In genomic region chr6:107328081-107328480, GRCh38 we compare ENCODE assay signal across 28 cellular contexts.
"Had no signal": no experiment of that assay in that cellular context is flagged by ENCODE, and none has a peak within 500 bp of the region (broad histone marks: within the 10 kb centered on the region; RNA-seq: fewer than 3 reads in every experiment).

No MANE protein-coding gene starts in this region.

- H3K4me3 ChIP-seq: colonic mucosa, coronary artery, dorsolateral prefrontal cortex, esophagus muscularis mucosa, esophagus squamous epithelium, gastrocnemius medialis, gastroesophageal sphincter, heart left ventricle, heart right ventricle had no signal

- H3K27ac ChIP-seq: colonic mucosa, coronary artery, dorsolateral prefrontal cortex, epithelial cell of prostate, esophagus muscularis mucosa, esophagus squamous epithelium, foreskin keratinocyte, gastrocnemius medialis, gastroesophageal sphincter, heart left ventricle, heart right ventricle had no signal

- H3K36me3 ChIP-seq: colonic mucosa, esophagus muscularis mucosa, esophagus squamous epithelium, gastrocnemius medialis, gastroesophageal sphincter had no signal

- H3K4me1 ChIP-seq: colonic mucosa, esophagus muscularis mucosa, esophagus squamous epithelium, foreskin keratinocyte, gastrocnemius medialis, gastroesophageal sphincter, heart left ventricle, heart right ventricle had no signal

- H3K9me3 ChIP-seq: colonic mucosa, esophagus muscularis mucosa, esophagus squamous epithelium, gastrocnemius medialis, gastroesophageal sphincter, heart left ventricle, heart right ventricle had no signal

- DNase-seq: colonic mucosa; cortex of kidney; dermis blood vessel endothelial cell; dorsolateral prefrontal cortex; effector CD4-positive, alpha-beta T cell; effector CD8-positive, alpha-beta T cell; effector memory CD4-positive, alpha-beta T cell; effector memory CD8-positive, alpha-beta T cell; endodermal cell; erythroblast; esophagus squamous epithelium; foreskin fibroblast; foreskin keratinocyte; foreskin melanocyte; gastrocnemius medialis; glutamatergic neuron; head of caudate nucleus; heart left ventricle; heart right ventricle had no signal

- H3K27me3 ChIP-seq: colonic mucosa, dorsolateral prefrontal cortex, esophagus muscularis mucosa, esophagus squamous epithelium, foreskin keratinocyte, gastrocnemius medialis, gastroesophageal sphincter, heart left ventricle, heart right ventricle had no signal

- ATAC-seq: effector memory CD8-positive, alpha-beta T cell; esophagus mucosa; foreskin keratinocyte; gastrocnemius medialis; gastroesophageal sphincter; heart left ventricle; heart right ventricle had no signal

- FAIRE-seq: colon, endometrium, endothelial cell of umbilical vein, frontal cortex had no signal
